In the genomic region with DNA sequence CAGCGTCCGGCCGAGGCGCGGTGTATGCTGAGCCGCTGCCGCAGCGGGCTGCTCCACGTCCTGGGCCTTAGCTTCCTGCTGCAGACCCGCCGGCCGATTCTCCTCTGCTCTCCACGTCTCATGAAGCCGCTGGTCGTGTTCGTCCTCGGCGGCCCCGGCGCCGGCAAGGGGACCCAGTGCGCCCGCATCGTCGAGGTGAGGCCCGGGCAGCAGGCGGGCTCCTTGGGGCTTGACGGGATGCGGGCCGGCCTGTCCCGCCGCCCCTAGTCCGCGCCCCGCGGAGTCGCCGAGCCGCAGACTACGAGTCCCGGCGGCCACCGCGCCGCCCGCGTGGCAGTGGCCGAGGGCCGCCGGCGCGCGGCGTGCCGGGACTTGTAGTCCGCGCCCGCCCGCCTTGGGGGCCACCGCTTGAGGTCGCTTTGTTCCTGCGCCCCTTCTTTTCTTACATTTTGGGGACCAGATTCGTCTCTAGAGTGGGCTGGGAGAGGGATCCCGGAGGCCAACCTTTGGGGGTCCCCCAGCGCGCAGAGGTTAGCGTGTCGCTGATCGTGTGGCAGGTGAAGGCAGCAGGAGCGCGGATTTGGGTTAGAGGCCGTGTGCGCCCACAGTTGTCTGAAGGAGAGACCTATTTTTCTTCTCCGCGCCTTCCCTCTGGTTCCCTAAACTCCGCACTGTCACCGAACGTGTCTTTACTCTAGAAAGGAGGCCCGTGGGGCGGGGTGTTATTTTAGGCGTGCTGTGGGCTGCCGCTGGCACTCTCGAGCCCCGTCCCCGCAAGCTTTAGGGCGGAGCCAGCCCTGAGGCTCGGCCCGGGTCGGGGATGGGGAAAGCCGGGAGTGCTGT, we compare ENCODE assay signal across 8 cellular contexts. TPM values are rescaled to one million over a fixed set of nuclear protein-coding genes. Genes with fewer than 3 reads are reported as not detected.
DNase-seq lines count a peak whose midpoint lies in the region; TF ChIP-seq lines count a peak whose summit lies in the region.

No MANE protein-coding gene starts in this region.

- 0 to 1% (median 0%) methylated on average over 27 to 90 of the region's 90 CpGs for WGBS in adrenal gland, 4 donors

- H3K4me1 ChIP-seq in HEK293 (ENCODE audit: control insufficient read depth, insufficient read depth, low read length) (no peaks in the 10 kb centered on the region), MM.1S (ENCODE audit: low read length) (peaks cover 15% of the 10 kb centered on the region), adrenal gland (replicated peaks in 1 of 2) (peaks cover 21 to 43% of the 10 kb centered on the region in 2 donors), right atrium auricular region (peaks cover 0 to 35% of the 10 kb centered on the region in 2 donors), vagina (peaks cover 49% of the 10 kb centered on the region)

- peak overlapping the region; percentile 70 for H3K4me2 ChIP-seq in MM.1S (ENCODE audit: low read depth, low read length)

- H3K9ac ChIP-seq in MM.1S (ENCODE audit: low read length), result peak overlapping the region; percentile 96

- H3K4me3 ChIP-seq in HEK293 (ENCODE audit: low read depth, low read length), result peak overlapping the region; percentile 84
- peak overlapping the region; percentile 83 for H3K4me3 ChIP-seq in MM.1S (ENCODE audit: low read length)
- H3K4me3 ChIP-seq in adrenal gland, result peak overlapping the region; percentile 80 to 93 (median 85)
- H3K4me3 ChIP-seq in right atrium auricular region, result peak overlapping the region; percentile 97 to 98
- peak overlapping the region; percentile 69 to 92 for H3K4me3 ChIP-seq in vagina

- peak overlapping the region; percentile 99 for H3K27ac ChIP-seq in HEK293 (ENCODE audit: extremely low read depth, low read depth, low read length)
- peak overlapping the region; percentile 95; the same call in 1 of the 2 replicates for H3K27ac ChIP-seq in MM.1S (ENCODE audit: low read length)
- peak overlapping the region; percentile 68 to 98 (median 97) for H3K27ac ChIP-seq in adrenal gland
- peak overlapping the region; percentile 97 to 99 for H3K27ac ChIP-seq in right atrium auricular region
- peak overlapping the region; percentile 97 for H3K27ac ChIP-seq in vagina

- H4K20me1 ChIP-seq in MM.1S (ENCODE audit: insufficient read depth, low read length), result no peaks in the 10 kb centered on the region

- H3K9me3 ChIP-seq in HEK293 (ENCODE audit: control insufficient read depth, insufficient read depth, low read depth, low read length), result no peaks in the 10 kb centered on the region
- no peaks in the 10 kb centered on the region for H3K9me3 ChIP-seq in MM.1S (replicated peaks; ENCODE audit: insufficient read depth, low read length)
- H3K9me3 ChIP-seq in adrenal gland (replicated peaks in 1 of 3), result no peaks in the 10 kb centered on the region
- H3K9me3 ChIP-seq in right atrium auricular region, result no peaks in the 10 kb centered on the region
- no peaks in the 10 kb centered on the region for H3K9me3 ChIP-seq in vagina

- H3F3A ChIP-seq in MM.1S (ENCODE audit: insufficient read depth, low read length), result peaks cover 26% of the 10 kb centered on the region

- H3K27me3 ChIP-seq in MM.1S (replicated peaks; ENCODE audit: insufficient read depth, low read length) (no peaks in the 10 kb centered on the region), adrenal gland (no peaks in the 10 kb centered on the region), right atrium auricular region (no peaks in the 10 kb centered on the region), vagina (no peaks in the 10 kb centered on the region)

- no peaks in the 10 kb centered on the region for H3K9me2 ChIP-seq in MM.1S (replicated peaks; ENCODE audit: insufficient read depth, low read length)

- CTCF ChIA-PET in HEK293 (lab: Yijun Ruan, JAX), result interaction anchor here (0.8 to 2.8 kb wide), 4 partner anchors 10 to 71 kb away, joined by 3 to 20 read pairs (median 6); a partner anchor contains a TSS

- TF ChIP-seq CTCF in GM12873 (IDR thresholded peaks at IDR 0.05; ENCODE audit: insufficient read depth, low read depth, low read length, missing control alignments) (peak; percentile 28), HEK293 (tag by site-specific recombination; IDR thresholded peaks at IDR 0.05) (peak; percentile 64; the same call in 1 of the 2 replicates), MM.1S (IDR thresholded peaks at IDR 0.05; ENCODE audit: low read length) (peak; percentile 25), adrenal gland (IDR thresholded peaks at IDR 0.05) (peak in 2 of 6 experiments; percentile 18 to 27), right atrium auricular region (IDR thresholded peaks at IDR 0.05) (peak in 1 of 2 donors; percentile 60), vagina (IDR thresholded peaks at IDR 0.05) (peak in 1 of 3 experiments; percentile 35)

- intact Hi-C loops in adrenal gland (cut with DNase I) (no loop called here), vagina (cut with DNase I) (no loop called here)

- H3K36me3 ChIP-seq in HEK293 (ENCODE audit: control insufficient read depth in 2 of 2, insufficient read depth in 1 of 2, low read length in 2 of 2) (peaks cover 5 to 6% of the 10 kb centered on the region in 2 experiments; a peak in 2 of 3 replicates), MM.1S (replicated peaks; ENCODE audit: insufficient read depth, low read length) (no peaks in the 10 kb centered on the region), adrenal gland (replicated peaks in 1 of 2) (no peaks in the 10 kb centered on the region), right atrium auricular region (no peaks in the 10 kb centered on the region), vagina (no peaks in the 10 kb centered on the region)

- POLR2A ChIA-PET in HEK293 (lab: Yijun Ruan, JAX), result interaction anchor here (0.5 to 4.7 kb wide), 10 partner anchors 8 to 392 kb away, joined by 3 to 88 read pairs (median 4); a partner anchor contains a TSS

- peaks cover 49% of the 10 kb centered on the region for H3K79me2 ChIP-seq in MM.1S (ENCODE audit: low read length)

- TF ChIP-seq POLR2A in adrenal gland (IDR thresholded peaks at IDR 0.05) (peak; percentile 56 to 58), vagina (IDR thresholded peaks at IDR 0.05) (peak in 1 of 2 donors; percentile 32)

- peak overlapping the region; percentile 96 for H2AFZ ChIP-seq in MM.1S (ENCODE audit: low read length)

- DNase-seq in MM.1S (peak; percentile 84), SW 1271 (lab: John Stamatoyannopoulos, UW) (peak; percentile 37 to 69), adrenal gland (peak; percentile 81 to 90 (median 85)), right atrium auricular region (ENCODE audit: low spot score) (peak; percentile 82), putamen (ENCODE audit: low spot score) (peak; percentile 89), vagina (ENCODE audit: extremely low spot score in 2 of 2) (peak in 1 of 2 donors; percentile 87)

TF ChIP-seq in HEK293, 187 proteins besides CTCF, POLR2A, EP300 and RAD21 (continues in another document):
- TF ChIP-seq OSR2 (tag by site-specific recombination; IDR thresholded peaks at IDR 0.05) (no peak), ZNF341 (tag by site-specific recombination; IDR thresholded peaks at IDR 0.05; ENCODE audit: low read depth) (peak; percentile 66), ZFHX2 (tag by site-specific recombination; conservative IDR thresholded peaks at IDR 0.05) (peak; percentile 8), ZNF76 (tag by site-specific recombination; IDR thresholded peaks at IDR 0.05; ENCODE audit: borderline replicate concordance, low read depth) (peak; percentile 88), ZNF791 (tag by site-specific recombination; IDR thresholded peaks at IDR 0.05) (no peak), ZXDB (tag by site-specific recombination; IDR thresholded peaks at IDR 0.05) (0 out of 2 replicates have a peak, but pooled peaks have one; percentile 36), ZNF660 (tag by site-specific recombination; IDR thresholded peaks at IDR 0.05) (peak; percentile 36; the same call in 1 of the 2 replicates)
- TF ChIP-seq, protein P1, sequence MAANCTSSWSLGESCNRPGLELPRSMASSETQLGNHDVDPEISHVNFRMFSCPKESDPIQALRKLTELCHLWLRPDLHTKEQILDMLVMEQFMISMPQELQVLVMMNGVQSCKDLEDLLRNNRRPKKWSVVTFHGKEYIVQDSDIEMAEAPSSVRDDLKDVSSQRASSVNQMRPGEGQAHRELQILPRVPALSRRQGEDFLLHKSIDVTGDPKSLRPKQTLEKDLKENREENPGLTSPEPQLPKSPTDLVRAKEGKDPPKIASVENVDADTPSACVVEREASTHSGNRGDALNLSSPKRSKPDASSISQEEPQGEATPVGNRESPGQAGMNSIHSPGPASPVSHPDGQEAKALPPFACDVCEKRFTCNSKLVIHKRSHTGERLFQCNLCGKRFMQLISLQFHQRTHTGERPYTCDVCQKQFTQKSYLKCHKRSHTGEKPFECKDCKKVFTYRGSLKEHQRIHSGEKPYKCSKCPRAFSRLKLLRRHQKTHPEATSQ (tag by site-specific recombination; IDR thresholded peaks at IDR 0.05), result 0 out of 2 replicates have a peak, but pooled peaks have one; percentile 47
- TF ChIP-seq, protein P2, sequence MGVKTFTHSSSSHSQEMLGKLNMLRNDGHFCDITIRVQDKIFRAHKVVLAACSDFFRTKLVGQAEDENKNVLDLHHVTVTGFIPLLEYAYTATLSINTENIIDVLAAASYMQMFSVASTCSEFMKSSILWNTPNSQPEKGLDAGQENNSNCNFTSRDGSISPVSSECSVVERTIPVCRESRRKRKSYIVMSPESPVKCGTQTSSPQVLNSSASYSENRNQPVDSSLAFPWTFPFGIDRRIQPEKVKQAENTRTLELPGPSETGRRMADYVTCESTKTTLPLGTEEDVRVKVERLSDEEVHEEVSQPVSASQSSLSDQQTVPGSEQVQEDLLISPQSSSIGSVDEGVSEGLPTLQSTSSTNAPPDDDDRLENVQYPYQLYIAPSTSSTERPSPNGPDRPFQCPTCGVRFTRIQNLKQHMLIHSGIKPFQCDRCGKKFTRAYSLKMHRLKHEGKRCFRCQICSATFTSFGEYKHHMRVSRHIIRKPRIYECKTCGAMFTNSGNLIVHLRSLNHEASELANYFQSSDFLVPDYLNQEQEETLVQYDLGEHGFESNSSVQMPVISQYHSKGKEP (tag by site-specific recombination; IDR thresholded peaks at IDR 0.05), result no peak

RNA-seq across cellular contexts. Expression of a gene that starts 0.6 kb away (rescaled TPM):
- total RNA-seq in adrenal gland (10 to 100 TPM; 31.4 to 87.6 (median 65.0) TPM), right atrium auricular region (10 to 100 TPM; 51.4 to 72.3 TPM), vagina (79.3 TPM)
- polyA plus RNA-seq in adrenal gland, result 100 to 1,000 TPM in 1 of 3 donors, 10 to 100 TPM in 2; 31.0 to 124 (median 44.3) TPM

RNA-seq across cellular contexts. Expression of a gene that starts 20.2 kb away (rescaled TPM):
- 1 to 10 TPM in 6 of 8 donors, under 1 TPM in 2; 0.83 to 6.8 (median 1.4) TPM for total RNA-seq in adrenal gland
- polyA plus RNA-seq in adrenal gland, result 1 to 10 TPM in 1 of 3 donors, under 1 TPM in 2; 0.24 to 1.6 (median 0.37) TPM
- total RNA-seq in right atrium auricular region, result under 1 TPM; 0.31 to 0.52 TPM
- 3.9 TPM for total RNA-seq in vagina
